Comparison of ENCODE assay signal across 21 cellular contexts in genomic region chr5:27450607-27451006, GRCh38.
DNase-seq lines count a peak whose midpoint lies in the region; ATAC-seq and TF ChIP-seq lines count a peak whose summit lies in the region.
"Had no signal": no experiment of that assay in that cellular context is flagged by ENCODE, and none has a peak within 500 bp of the region (broad histone marks: within the 10 kb centered on the region; RNA-seq: fewer than 3 reads in every experiment).

No MANE protein-coding gene starts in this region.

- no peak overlapping the region for H3K27ac Mint-ChIP-seq in activated CD4-positive, alpha-beta T cell treated with anti-CD3 and anti-CD28 coated beads, Interleukin-2, amount 10 ng/mL, durations not matched to agents 24 days and 14 days
- H3K27ac Mint-ChIP-seq in WTC11 = no peak overlapping the region
- H3K27ac Mint-ChIP-seq: activated naive CD8-positive, alpha-beta T cell treated with anti-CD3 and anti-CD28 coated beads, Interleukin-2, amount 10 ng/mL, durations not matched to agents 7 days and 5 days; nephron; stimulated activated naive CD8-positive, alpha-beta T cell treated with anti-CD3 and anti-CD28 coated beads, Interleukin-15, amount 100 ng/mL, for 72 hours had no signal

- peak; percentile 84 for DNase-seq in DMS153 (lab: John Stamatoyannopoulos, UW)
- DNase-seq in HT-29 (ENCODE audit: low spot score) = peak; percentile 33
- peak; percentile 85 for DNase-seq in NOMO-1 treated with DMSO at 0.1 percent for 48 hours (lab: John Stamatoyannopoulos, UW; ENCODE audit: unreplicated experiment)
- no peak for DNase-seq in cardiac septum (ENCODE audit: low spot score)
- DNase-seq in activated CD4-positive, alpha-beta T cell treated with anti-CD3 and anti-CD28 coated beads, Interleukin-2, amount 10 ng/mL, durations not matched to agents 24 days and 14 days = no peak
- DNase-seq in WTC11 (ENCODE audit: low spot score) = no peak
- DNase-seq in inferior parietal cortex (ENCODE audit: extremely low spot score) = no peak
- DNase-seq: activated CD4-positive, alpha-beta T cell treated with anti-CD3 and anti-CD28 coated beads, Interleukin-2, amount 50 U/mL, for 48 hours; activated naive CD8-positive, alpha-beta T cell treated with anti-CD3 and anti-CD28 coated beads, Interleukin-2, amount 10 ng/mL, durations not matched to agents 7 days and 5 days; activated T-cell treated with anti-CD3 and anti-CD28 coated beads, Interleukin-2, amount 50 U/mL, for 4 hours; cerebellar nuclear complex; COR-L47; NCI-H187 treated with DMSO at 0.1 percent for 48 hours; NCI-H82; SJCRH30; stimulated activated CD4-positive, alpha-beta T cell treated with anti-CD3 and anti-CD28 coated beads, Interleukin-15, amount 100 ng/mL, for 24 hours; stimulated activated naive CD8-positive, alpha-beta T cell treated with anti-CD3 and anti-CD28 coated beads, Interleukin-15, amount 100 ng/mL, for 72 hours had no signal

- TF ChIP-seq CTCF in WTC11 (IDR thresholded peaks at IDR 0.05) = no peak

- H3K4me1 ChIP-seq in endocrine pancreas (ENCODE audit: control insufficient read depth, insufficient read depth, low read length) = peaks cover 7% of the 10 kb centered on the region
- H3K4me1 ChIP-seq: gastroesophageal sphincter, SJCRH30 had no signal

- no peaks in the 10 kb centered on the region for H3K36me3 ChIP-seq in endocrine pancreas (ENCODE audit: control insufficient read depth, insufficient read depth, low read length)
- H3K36me3 ChIP-seq: gastroesophageal sphincter, SJCRH30 had no signal

- H3K9me3 ChIP-seq in endocrine pancreas (ENCODE audit: control insufficient read depth, low read length) = no peaks in the 10 kb centered on the region
- H3K9me3 ChIP-seq: SJCRH30 had no signal

- CTCF ChIA-PET in WTC11 (lab: Charles Lee) = no interaction called here

- H3K4me3 ChIP-seq in endocrine pancreas (ENCODE audit: control insufficient read depth, insufficient read depth, low read length) = peak overlapping the region; percentile 68
- H3K4me3 ChIP-seq: gastroesophageal sphincter, lung, SJCRH30 had no signal

- ATAC-seq in WTC11 = no peak
- ATAC-seq: activated T-cell treated with anti-CD3 and anti-CD28 coated beads, Interleukin-2, amount 50 U/mL, for 4 hours; gastroesophageal sphincter; stimulated activated naive CD8-positive, alpha-beta T cell treated with anti-CD3 and anti-CD28 coated beads, Interleukin-15, amount 100 ng/mL, for 72 hours had no signal

- H3K9me3 Mint-ChIP-seq in activated CD4-positive, alpha-beta T cell treated with anti-CD3 and anti-CD28 coated beads, Interleukin-2, amount 10 ng/mL, durations not matched to agents 24 days and 14 days = peaks cover 3% of the 10 kb centered on the region
- peaks cover 16% of the 10 kb centered on the region for H3K9me3 Mint-ChIP-seq in WTC11

- no peak overlapping the region for H3K4me3 Mint-ChIP-seq in activated CD4-positive, alpha-beta T cell treated with anti-CD3 and anti-CD28 coated beads, Interleukin-2, amount 10 ng/mL, durations not matched to agents 24 days and 14 days
- H3K4me3 Mint-ChIP-seq in WTC11 = no peak overlapping the region
- H3K4me3 Mint-ChIP-seq: activated naive CD8-positive, alpha-beta T cell treated with anti-CD3 and anti-CD28 coated beads, Interleukin-2, amount 10 ng/mL, durations not matched to agents 7 days and 5 days; activated T-cell treated with anti-CD3 and anti-CD28 coated beads, Interleukin-2, amount 50 U/mL, for 4 hours; nephron; stimulated activated naive CD8-positive, alpha-beta T cell treated with anti-CD3 and anti-CD28 coated beads, Interleukin-15, amount 100 ng/mL, for 72 hours had no signal

- POLR2A ChIA-PET in WTC11 (lab: Charles Lee) = no interaction called here

- H3K4me1 Mint-ChIP-seq in activated CD4-positive, alpha-beta T cell treated with anti-CD3 and anti-CD28 coated beads, Interleukin-2, amount 10 ng/mL, durations not matched to agents 24 days and 14 days = no peaks in the 10 kb centered on the region
- H3K4me1 Mint-ChIP-seq in WTC11 = no peaks in the 10 kb centered on the region
- H3K4me1 Mint-ChIP-seq: activated naive CD8-positive, alpha-beta T cell treated with anti-CD3 and anti-CD28 coated beads, Interleukin-2, amount 10 ng/mL, durations not matched to agents 7 days and 5 days; nephron; stimulated activated naive CD8-positive, alpha-beta T cell treated with anti-CD3 and anti-CD28 coated beads, Interleukin-15, amount 100 ng/mL, for 72 hours had no signal

- H3K9ac ChIP-seq in endocrine pancreas (ENCODE audit: control insufficient read depth, insufficient read depth, low read length) = no peak overlapping the region

- no peaks in the 10 kb centered on the region for H3K27me3 ChIP-seq in endocrine pancreas (ENCODE audit: control insufficient read depth, insufficient read depth, low read length)
- H3K27me3 ChIP-seq: gastroesophageal sphincter, SJCRH30 had no signal

- H3K36me3 Mint-ChIP-seq in activated CD4-positive, alpha-beta T cell treated with anti-CD3 and anti-CD28 coated beads, Interleukin-2, amount 10 ng/mL, durations not matched to agents 24 days and 14 days (ENCODE audit: low read depth) = no peaks in the 10 kb centered on the region
- peaks cover 4% of the 10 kb centered on the region for H3K36me3 Mint-ChIP-seq in WTC11
- H3K36me3 Mint-ChIP-seq: activated naive CD8-positive, alpha-beta T cell treated with anti-CD3 and anti-CD28 coated beads, Interleukin-2, amount 10 ng/mL, durations not matched to agents 7 days and 5 days had no signal

- intact Hi-C loops in cardiac septum (cut with DNase I) = no loop called here
- intact Hi-C loops in activated CD4-positive, alpha-beta T cell treated with anti-CD3 and anti-CD28 coated beads, Interleukin-2, amount 10 ng/mL, durations not matched to agents 24 days and 14 days (cut with micrococcal nuclease) = no loop called here

- H3K27me3 Mint-ChIP-seq in activated CD4-positive, alpha-beta T cell treated with anti-CD3 and anti-CD28 coated beads, Interleukin-2, amount 10 ng/mL, durations not matched to agents 24 days and 14 days = no peaks in the 10 kb centered on the region
- H3K27me3 Mint-ChIP-seq in WTC11 (ENCODE audit: low read depth) = no peaks in the 10 kb centered on the region
- H3K27me3 Mint-ChIP-seq: activated naive CD8-positive, alpha-beta T cell treated with anti-CD3 and anti-CD28 coated beads, Interleukin-2, amount 10 ng/mL, durations not matched to agents 7 days and 5 days; stimulated activated naive CD8-positive, alpha-beta T cell treated with anti-CD3 and anti-CD28 coated beads, Interleukin-15, amount 100 ng/mL, for 72 hours had no signal

TF ChIP-seq in WTC11, 78 proteins besides CTCF, POLR2A, EP300 and RAD21:
- TF ChIP-seq E2F1 (CRISPR knock-in tag; IDR thresholded peaks at IDR 0.05) (no peak), FOXK1 (CRISPR knock-in tag; IDR thresholded peaks at IDR 0.05) (no peak)

Comparison
In these comparisons a context has a peak if more than half of its experiments do, and no peak if none do; other contexts are left out.
1. DNase-seq: peak in DMS153 (single experiment), HT-29 (single experiment) and NOMO-1 treated with DMSO at 0.1 percent for 48 hours (single experiment); none in cardiac septum (single experiment), activated CD4-positive, alpha-beta T cell treated with anti-CD3 and anti-CD28 coated beads, Interleukin-2, amount 10 ng/mL, durations not matched to agents 24 days and 14 days (single experiment), WTC11 (single experiment) and inferior parietal cortex (single experiment).